ENCODE assay signal across 1 cellular context in genomic region chr1:228004887-228005462, GRCh38.
TF ChIP-seq lines count a peak whose summit lies in the region.

No MANE protein-coding gene starts in this region.

TF ChIP-seq in H1, 55 proteins besides CTCF, POLR2A, EP300 and RAD21:
- TF ChIP-seq SRF (IDR thresholded peaks at IDR 0.05; ENCODE audit: low read depth, low read length) (no peak), NANOG (IDR thresholded peaks at IDR 0.05; ENCODE audit: insufficient read depth, low read depth, low read length, poor library complexity, severe bottlenecking) (no peak), YY1 (IDR thresholded peaks at IDR 0.05; ENCODE audit: low read depth, low read length) (no peak), HDAC6 (IDR thresholded peaks at IDR 0.05; ENCODE audit: low read depth, low read length) (no peak), FOSL1 (IDR thresholded peaks at IDR 0.05; ENCODE audit: insufficient read depth, low read depth, low read length) (no peak)
- TF ChIP-seq, protein P1, sequence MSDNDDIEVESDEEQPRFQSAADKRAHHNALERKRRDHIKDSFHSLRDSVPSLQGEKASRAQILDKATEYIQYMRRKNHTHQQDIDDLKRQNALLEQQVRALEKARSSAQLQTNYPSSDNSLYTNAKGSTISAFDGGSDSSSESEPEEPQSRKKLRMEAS (IDR thresholded peaks at IDR 0.05) = no peak
TF ChIP-seq in H1: peak in this region for 0.
